Comparison of ENCODE assay signal across 24 cellular contexts in the genomic region with DNA sequence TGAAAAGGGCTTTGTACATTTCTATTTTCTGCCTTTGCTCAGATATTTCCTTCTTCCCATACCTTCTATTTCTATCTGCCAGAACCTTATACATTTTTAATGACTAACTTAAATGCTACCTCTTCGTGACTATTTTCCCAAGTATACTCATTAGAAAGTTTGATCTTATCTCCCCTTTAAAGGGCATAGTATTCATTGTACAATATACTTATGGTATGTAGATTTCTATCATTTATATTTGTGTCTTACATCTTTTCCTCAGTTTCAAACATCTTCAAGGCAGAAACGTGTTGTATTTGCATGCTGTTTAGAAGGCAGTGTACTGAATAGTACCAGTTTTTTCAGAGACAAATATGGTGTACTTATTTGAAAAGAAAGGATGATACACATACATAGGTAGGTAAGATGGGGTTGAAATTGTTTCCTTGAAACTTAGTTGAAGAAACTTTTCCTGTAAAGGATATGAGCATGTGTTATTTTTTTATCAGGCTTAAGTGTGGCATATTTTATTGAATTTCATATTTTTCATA.
"Had no signal": no experiment of that assay in that cellular context is flagged by ENCODE, and none has a peak within 500 bp of the region (broad histone marks: within the 10 kb centered on the region; RNA-seq: fewer than 3 reads in every experiment).

No MANE protein-coding gene starts in this region.

- H3K27ac Mint-ChIP-seq: activated CD4-positive, alpha-beta memory T cell treated with anti-CD3 and anti-CD28 coated beads, Interleukin-2, amount 10 ng/mL, durations not matched to agents 7 days and 5 days; activated CD4-positive, alpha-beta T cell treated with anti-CD3 and anti-CD28 coated beads, Interleukin-2, amount 10 ng/mL, durations not matched to agents 24 days and 14 days; immature natural killer cell; naive thymus-derived CD8-positive, alpha-beta T cell; progenitor cell of endocrine pancreas had no signal

- H3K4me3 Mint-ChIP-seq: activated CD4-positive, alpha-beta memory T cell treated with anti-CD3 and anti-CD28 coated beads, Interleukin-2, amount 10 ng/mL, durations not matched to agents 7 days and 5 days; activated CD4-positive, alpha-beta T cell treated with anti-CD3 and anti-CD28 coated beads, Interleukin-2, amount 10 ng/mL, durations not matched to agents 24 days and 14 days; immature natural killer cell; naive thymus-derived CD8-positive, alpha-beta T cell had no signal

- H3K27ac ChIP-seq: body of pancreas, cardiac muscle cell, foreskin keratinocyte, spleen, testis, vagina had no signal

- H3K36me3 Mint-ChIP-seq: immature natural killer cell; naive thymus-derived CD8-positive, alpha-beta T cell had no signal

- DNase-seq: activated CD4-positive, alpha-beta memory T cell treated with anti-CD3 and anti-CD28 coated beads, Interleukin-2, amount 10 ng/mL, durations not matched to agents 7 days and 5 days; activated CD4-positive, alpha-beta T cell treated with anti-CD3 and anti-CD28 coated beads, Interleukin-2, amount 10 ng/mL, durations not matched to agents 24 days and 14 days; activated CD4-positive, CD25-positive, alpha-beta regulatory T cell; activated gamma-delta T cell; activated naive CD4-positive, alpha-beta T cell treated with anti-CD3 and anti-CD28 coated beads, Interleukin-2, amount 50 U/mL, for 16 hours; anterior cingulate cortex; body of pancreas; dermis blood vessel endothelial cell; effector CD8-positive, alpha-beta T cell; erythroblast; foreskin keratinocyte; immature natural killer cell; naive thymus-derived CD8-positive, alpha-beta T cell; retina; spleen; stimulated activated CD4-positive, alpha-beta T cell treated with anti-CD3 and anti-CD28 coated beads, Interleukin-4, amount 100 ng/mL, for 1 hour; stimulated activated naive CD4-positive, alpha-beta T cell; T-helper 9 cell; testis had no signal

- ATAC-seq: body of pancreas; foreskin keratinocyte; left lobe of liver; naive thymus-derived CD8-positive, alpha-beta T cell had no signal

- H3K4me3 ChIP-seq: body of pancreas, cardiac muscle cell, lung, spleen, testis, vagina had no signal

- H3K27me3 ChIP-seq: body of pancreas, cardiac muscle cell, foreskin keratinocyte, spleen, testis, vagina had no signal

- H3K9me3 ChIP-seq: body of pancreas, testis, vagina had no signal

- H3K36me3 ChIP-seq: cardiac muscle cell, spleen, vagina had no signal

- H3K27me3 Mint-ChIP-seq: activated CD4-positive, alpha-beta memory T cell treated with anti-CD3 and anti-CD28 coated beads, Interleukin-2, amount 10 ng/mL, durations not matched to agents 7 days and 5 days; activated CD4-positive, alpha-beta T cell treated with anti-CD3 and anti-CD28 coated beads, Interleukin-2, amount 10 ng/mL, durations not matched to agents 24 days and 14 days; naive thymus-derived CD8-positive, alpha-beta T cell; progenitor cell of endocrine pancreas had no signal

- H3K4me1 Mint-ChIP-seq: activated CD4-positive, alpha-beta memory T cell treated with anti-CD3 and anti-CD28 coated beads, Interleukin-2, amount 10 ng/mL, durations not matched to agents 7 days and 5 days; activated CD4-positive, alpha-beta T cell treated with anti-CD3 and anti-CD28 coated beads, Interleukin-2, amount 10 ng/mL, durations not matched to agents 24 days and 14 days; immature natural killer cell; naive thymus-derived CD8-positive, alpha-beta T cell had no signal

- H3K4me1 ChIP-seq: body of pancreas, foreskin keratinocyte, spleen, testis, vagina had no signal
